In genomic region chr2:17918789-17919188, GRCh38 we compare ENCODE assay signal across 12 cellular contexts. TPM values are rescaled to one million over a fixed set of nuclear protein-coding genes. Genes with fewer than 3 reads are reported as not detected.
DNase-seq lines count a peak whose midpoint lies in the region; ATAC-seq and TF ChIP-seq lines count a peak whose summit lies in the region.
"Had no signal": no experiment of that assay in that cellular context is flagged by ENCODE, and none has a peak within 500 bp of the region (broad histone marks: within the 10 kb centered on the region; RNA-seq: fewer than 3 reads in every experiment).

No MANE protein-coding gene starts in this region.

- intact Hi-C loops in OCI-LY7 (cut with micrococcal nuclease; ENCODE audit: unreplicated experiment): loop anchor here (5.0 kb wide), 1 partner anchor 276 kb away; no protein-coding TSS in a partner anchor

- no peaks in the 10 kb centered on the region for H3K27me3 ChIP-seq in SK-N-SH (ENCODE audit: insufficient read depth)
- H3K27me3 ChIP-seq: ascending aorta had no signal

- H3K4me1 ChIP-seq in SK-N-SH (ENCODE audit: control insufficient read depth in 1 of 2, insufficient read depth in 2 of 2, low read depth in 1 of 2, low read length in 1 of 2) (no peaks in the 10 kb centered on the region), OCI-LY7 (ENCODE audit: insufficient read depth, low read length, poor library complexity, severe bottlenecking) (peaks cover 13% of the 10 kb centered on the region)

- TF ChIP-seq RAD21 in SK-N-SH (IDR thresholded peaks at IDR 0.05; ENCODE audit: low read length): peak; percentile 22; the same call in 1 of the 2 replicates

- TF ChIP-seq CTCF in SK-N-SH (IDR thresholded peaks at IDR 0.05): no peak
- TF ChIP-seq CTCF in OCI-LY7 (conservative IDR thresholded peaks at IDR 0.05; ENCODE audit: low read length): peak; percentile 50; the same call in 1 of the 2 replicates

- H3K4me2 ChIP-seq in SK-N-SH: no peak overlapping the region
- no peak overlapping the region for H3K4me2 ChIP-seq in OCI-LY7 (ENCODE audit: low read length)

- H3K9me2 ChIP-seq in SK-N-SH (no peaks in the 10 kb centered on the region), OCI-LY7 (ENCODE audit: insufficient read depth, low read length) (no peaks in the 10 kb centered on the region)

- CTCF ChIA-PET in SK-N-SH (lab: Yijun Ruan, JAX): interaction anchor here (0.6 to 2.8 kb wide), 6 partner anchors 12 to 925 kb away, joined by 3 to 13 read pairs (median 3); no protein-coding TSS in a partner anchor
- CTCF ChIA-PET in OCI-LY7 (lab: Charles Lee; ENCODE audit: unreplicated experiment): no interaction called here

- 0% methylated on average over 1 of the region's 1 CpG for WGBS in SK-N-SH (ENCODE audit: low lambda C conversion rate)

- H3K9me3 ChIP-seq in SK-N-SH (no peaks in the 10 kb centered on the region), OCI-LY7 (ENCODE audit: low read length) (no peaks in the 10 kb centered on the region)
- H3K9me3 ChIP-seq: ascending aorta had no signal

- no peak for TF ChIP-seq EP300 in SK-N-SH (IDR thresholded peaks at IDR 0.05; ENCODE audit: borderline replicate concordance in 1 of 2, low read depth in 1 of 2, low read length in 1 of 2)

- DNase-seq in SK-N-SH: peak; percentile 18
- peak; percentile 17 for DNase-seq in OCI-LY7 (ENCODE audit: low spot score)
- DNase-seq in iPS-NIHi11 (ENCODE audit: low spot score): peak; percentile 26
- peak; percentile 63 for DNase-seq in superior temporal gyrus (ENCODE audit: extremely low spot score)
- DNase-seq in stimulated activated naive CD8-positive, alpha-beta T cell treated with anti-CD3 and anti-CD28 coated beads, Interleukin-15, Interleukin-2, amounts not matched to agents 100 U/mL and 50 U/mL, for 24 hours: no peak
- no peak for DNase-seq in hepatic stellate cell (ENCODE audit: low spot score)
- DNase-seq: activated T-cell treated with anti-CD3 and anti-CD28 coated beads for 4 hours; stimulated activated naive CD4-positive, alpha-beta T cell had no signal

- no peaks in the 10 kb centered on the region for H3K36me3 ChIP-seq in SK-N-SH (replicated peaks in 1 of 2; ENCODE audit: control insufficient read depth in 1 of 2, insufficient read depth in 2 of 2, low read length in 1 of 2)
- H3K36me3 ChIP-seq in OCI-LY7 (ENCODE audit: insufficient read depth, low read length): no peaks in the 10 kb centered on the region
- H3K36me3 ChIP-seq: ascending aorta had no signal

- H3K79me2 ChIP-seq in SK-N-SH (ENCODE audit: insufficient read depth) (no peaks in the 10 kb centered on the region), OCI-LY7 (ENCODE audit: insufficient read depth, low read depth, low read length) (no peaks in the 10 kb centered on the region)

- no peaks in the 10 kb centered on the region for H3F3A ChIP-seq in SK-N-SH (replicated peaks; ENCODE audit: insufficient read depth)

- H3K9ac ChIP-seq in SK-N-SH: no peak overlapping the region

- no TSS peak for BruUV-seq in OCI-LY7 (replicated peaks; lab: Mats Ljungman, UMichigan)

- H3K27ac ChIP-seq in SK-N-SH (ENCODE audit: low read depth in 2 of 2, low read length in 1 of 2) (no peak overlapping the region), OCI-LY7 (ENCODE audit: low read depth, low read length, poor library complexity, severe bottlenecking) (no peak overlapping the region)

- no peak overlapping the region for H2AFZ ChIP-seq in SK-N-SH (ENCODE audit: low read depth)
- H2AFZ ChIP-seq in OCI-LY7 (ENCODE audit: low read length): no peak overlapping the region

- H3K4me3 ChIP-seq in SK-N-SH (ENCODE audit: low read depth in 2 of 2, low read length in 1 of 2) (no peak overlapping the region), OCI-LY7 (ENCODE audit: low read depth, low read length, poor library complexity, severe bottlenecking) (no peak overlapping the region)
- H3K4me3 ChIP-seq: ascending aorta had no signal

- POLR2A ChIA-PET in SK-N-SH (lab: Yijun Ruan, JAX): no interaction called here
- POLR2A ChIA-PET in OCI-LY7 (lab: Charles Lee): interaction anchor here (0.5 kb wide), 1 partner anchor 214 kb away, joined by 3 read pairs; no protein-coding TSS in a partner anchor

- ATAC-seq in SK-N-SH treated with all-trans-retinoic acid at 6 μM for 48 hours: no peak
- no peak for ATAC-seq in stimulated activated naive CD8-positive, alpha-beta T cell treated with anti-CD3 and anti-CD28 coated beads, Interleukin-15, Interleukin-2, amounts not matched to agents 100 U/mL and 50 U/mL, for 24 hours
- no peak for ATAC-seq in GM19324 (IDR thresholded peaks at IDR 0.05; ENCODE audit: low FRiP score, unreplicated experiment)

- H4K20me1 ChIP-seq in SK-N-SH (ENCODE audit: insufficient read depth) (no peaks in the 10 kb centered on the region), OCI-LY7 (ENCODE audit: insufficient read depth, low read length) (no peaks in the 10 kb centered on the region)

TF ChIP-seq in SK-N-SH, 30 proteins besides CTCF, POLR2A, EP300 and RAD21:
- TF ChIP-seq GABPA (IDR thresholded peaks at IDR 0.05; ENCODE audit: low read depth) (no peak), SMC3 (IDR thresholded peaks at IDR 0.05; ENCODE audit: low read depth, low read length) (no peak), TEAD4 (IDR thresholded peaks at IDR 0.05; ENCODE audit: borderline replicate concordance, insufficient read depth) (no peak), POLR2AphosphoS5 (IDR thresholded peaks at IDR 0.05; ENCODE audit: low read depth, low read length) (no peak), RCOR1 (IDR thresholded peaks at IDR 0.05; ENCODE audit: low read length) (no peak)

TF ChIP-seq in SK-N-SH treated with all-trans-retinoic acid at 6 μM for 48 hours, 23 proteins besides CTCF, POLR2A, EP300 and RAD21:
- TF ChIP-seq ZNF70 (CRISPR knock-in tag; IDR thresholded peaks at IDR 0.05): no peak
- no peak for TF ChIP-seq ZFP30 (CRISPR knock-in tag; IDR thresholded peaks at IDR 0.05)
- no peak for TF ChIP-seq CREB5 (CRISPR knock-in tag; IDR thresholded peaks at IDR 0.05; ENCODE audit: low read depth)
- no peak for TF ChIP-seq PATZ1 (CRISPR knock-in tag; IDR thresholded peaks at IDR 0.05; ENCODE audit: borderline replicate concordance)
- no peak for TF ChIP-seq OSR1 (CRISPR knock-in tag; IDR thresholded peaks at IDR 0.05)
- TF ChIP-seq, protein P1, sequence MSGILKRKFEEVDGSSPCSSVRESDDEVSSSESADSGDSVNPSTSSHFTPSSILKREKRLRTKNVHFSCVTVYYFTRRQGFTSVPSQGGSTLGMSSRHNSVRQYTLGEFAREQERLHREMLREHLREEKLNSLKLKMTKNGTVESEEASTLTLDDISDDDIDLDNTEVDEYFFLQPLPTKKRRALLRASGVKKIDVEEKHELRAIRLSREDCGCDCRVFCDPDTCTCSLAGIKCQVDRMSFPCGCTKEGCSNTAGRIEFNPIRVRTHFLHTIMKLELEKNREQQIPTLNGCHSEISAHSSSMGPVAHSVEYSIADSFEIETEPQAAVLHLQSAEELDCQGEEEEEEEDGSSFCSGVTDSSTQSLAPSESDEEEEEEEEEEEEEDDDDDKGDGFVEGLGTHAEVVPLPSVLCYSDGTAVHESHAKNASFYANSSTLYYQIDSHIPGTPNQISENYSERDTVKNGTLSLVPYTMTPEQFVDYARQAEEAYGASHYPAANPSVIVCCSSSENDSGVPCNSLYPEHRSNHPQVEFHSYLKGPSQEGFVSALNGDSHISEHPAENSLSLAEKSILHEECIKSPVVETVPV (CRISPR knock-in tag; IDR thresholded peaks at IDR 0.05): no peak
- TF ChIP-seq PPARA (CRISPR knock-in tag; IDR thresholded peaks at IDR 0.05; ENCODE audit: borderline replicate concordance): no peak

RNA-seq across cellular contexts. Expression of gene KCNS3, which starts 40.3 kb away (rescaled TPM):
- polyA plus RNA-seq in SK-N-SH (2012; rRNA removed): 0.05 and 0.07 TPM in 2 replicates
- 0.06 and 0.12 TPM in 2 replicates for polyA plus RNA-seq in SK-N-SH (2012; cell fraction: cytosol; rRNA removed)
- polyA plus RNA-seq in SK-N-SH (2012; cell fraction: nucleus; rRNA removed): 0.04 and 0.29 TPM in 2 replicates
- not detected in 2 replicates for total RNA-seq in OCI-LY7 (2014; rRNA removed; shearing (Covaris generic))
- not detected in 2 replicates for total RNA-seq in OCI-LY7 (2022)
- total RNA-seq: mononuclear cell had no signal

Comparison
In these comparisons a context has a peak if more than half of its experiments do, and no peak if none do; other contexts are left out.
1. DNase-seq: peak in SK-N-SH (single experiment), OCI-LY7 (single experiment), iPS-NIHi11 (single experiment) and superior temporal gyrus (single experiment); none in stimulated activated naive CD8-positive, alpha-beta T cell treated with anti-CD3 and anti-CD28 coated beads, Interleukin-15, Interleukin-2, amounts not matched to agents 100 U/mL and 50 U/mL, for 24 hours (single experiment) and hepatic stellate cell (single experiment).